ENCODE assay signal across 1 cellular context in genomic region chr1:156421062-156421938, GRCh38.
TF ChIP-seq lines count a peak whose summit lies in the region.

No MANE protein-coding gene starts in this region.

TF ChIP-seq in K562, 482 proteins besides CTCF, POLR2A, EP300 and RAD21 (continued from another document and continues in another):
- TF ChIP-seq FOXP4 (CRISPR knock-in tag; IDR thresholded peaks at IDR 0.05; ENCODE audit: borderline replicate concordance) (no peak), CBX1 (IDR thresholded peaks at IDR 0.05; ENCODE audit: low read depth) (no peak), ZNF780A (CRISPR knock-in tag; IDR thresholded peaks at IDR 0.05) (no peak), POLR2AphosphoS2 (IDR thresholded peaks at IDR 0.05; ENCODE audit: low read length) (no peak), KLF16 (IDR thresholded peaks at IDR 0.05) (no peak), ZNF655 (CRISPR knock-in tag; IDR thresholded peaks at IDR 0.05) (no peak), ZNF398 (CRISPR knock-in tag; IDR thresholded peaks at IDR 0.05) (no peak), NR2C1 (IDR thresholded peaks at IDR 0.05) (no peak), NR2C1 (tag; IDR thresholded peaks at IDR 0.05) (no peak), TBL1XR1 (IDR thresholded peaks at IDR 0.05; ENCODE audit: low read length in 2 of 2) (no peak), ZC3H8 (IDR thresholded peaks at IDR 0.05) (no peak), PHF21A (IDR thresholded peaks at IDR 0.05; ENCODE audit: borderline replicate concordance, low read depth) (no peak), RFX1 (IDR thresholded peaks at IDR 0.05) (no peak), KDM1A (IDR thresholded peaks at IDR 0.05) (no peak; a peak in 1 of 4 replicates), SUPT5H (IDR thresholded peaks at IDR 0.05) (peak; percentile 52; the same call in 1 of the 2 replicates), AFF1 (IDR thresholded peaks at IDR 0.05; ENCODE audit: low read depth in 1 of 2, partially characterized antibody in 2 of 2) (no peak), KLF1 (tag; IDR thresholded peaks at IDR 0.05) (no peak), MYNN (IDR thresholded peaks at IDR 0.05) (no peak), MYNN (CRISPR knock-in tag; IDR thresholded peaks at IDR 0.05) (no peak), TFAP4 (CRISPR knock-in tag; IDR thresholded peaks at IDR 0.05; ENCODE audit: borderline replicate concordance) (peak; percentile 75; the same call in 1 of the 2 replicates), RUNX1 (IDR thresholded peaks at IDR 0.05; ENCODE audit: low read depth) (no peak), CBX5 (IDR thresholded peaks at IDR 0.05; ENCODE audit: borderline replicate concordance, low read depth) (no peak), ARID1B (IDR thresholded peaks at IDR 0.05) (no peak), POLR2B (IDR thresholded peaks at IDR 0.05; ENCODE audit: low read depth, partially characterized antibody) (no peak), CHD2 (IDR thresholded peaks at IDR 0.05; ENCODE audit: low read depth, low read length) (peak; percentile 54; the same call in 1 of the 2 replicates), ZNF277 (CRISPR knock-in tag; IDR thresholded peaks at IDR 0.05; ENCODE audit: borderline replicate concordance) (no peak), DDX20 (tag; IDR thresholded peaks at IDR 0.05; ENCODE audit: low read depth) (no peak), MCM7 (IDR thresholded peaks at IDR 0.05) (no peak), ZNF274 (IDR thresholded peaks at IDR 0.05; ENCODE audit: borderline replicate concordance, low read depth, low read length) (no peak), GMEB1 (CRISPR knock-in tag; IDR thresholded peaks at IDR 0.05) (no peak), SRSF3 (IDR thresholded peaks at IDR 0.05; ENCODE audit: insufficient read depth, low read length) (no peak), POLR3A (IDR thresholded peaks at IDR 0.05; ENCODE audit: borderline replicate concordance, extremely low read depth, insufficient read depth, insufficient read length) (no peak), ZNF184 (CRISPR knock-in tag; IDR thresholded peaks at IDR 0.05) (no peak)
- TF ChIP-seq, protein P1, sequence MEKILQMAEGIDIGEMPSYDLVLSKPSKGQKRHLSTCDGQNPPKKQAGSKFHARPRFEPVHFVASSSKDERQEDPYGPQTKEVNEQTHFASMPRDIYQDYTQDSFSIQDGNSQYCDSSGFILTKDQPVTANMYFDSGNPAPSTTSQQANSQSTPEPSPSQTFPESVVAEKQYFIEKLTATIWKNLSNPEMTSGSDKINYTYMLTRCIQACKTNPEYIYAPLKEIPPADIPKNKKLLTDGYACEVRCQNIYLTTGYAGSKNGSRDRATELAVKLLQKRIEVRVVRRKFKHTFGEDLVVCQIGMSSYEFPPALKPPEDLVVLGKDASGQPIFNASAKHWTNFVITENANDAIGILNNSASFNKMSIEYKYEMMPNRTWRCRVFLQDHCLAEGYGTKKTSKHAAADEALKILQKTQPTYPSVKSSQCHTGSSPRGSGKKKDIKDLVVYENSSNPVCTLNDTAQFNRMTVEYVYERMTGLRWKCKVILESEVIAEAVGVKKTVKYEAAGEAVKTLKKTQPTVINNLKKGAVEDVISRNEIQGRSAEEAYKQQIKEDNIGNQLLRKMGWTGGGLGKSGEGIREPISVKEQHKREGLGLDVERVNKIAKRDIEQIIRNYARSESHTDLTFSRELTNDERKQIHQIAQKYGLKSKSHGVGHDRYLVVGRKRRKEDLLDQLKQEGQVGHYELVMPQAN (IDR thresholded peaks at IDR 0.05; ENCODE audit: borderline replicate concordance) = no peak
- TF ChIP-seq, protein P2, sequence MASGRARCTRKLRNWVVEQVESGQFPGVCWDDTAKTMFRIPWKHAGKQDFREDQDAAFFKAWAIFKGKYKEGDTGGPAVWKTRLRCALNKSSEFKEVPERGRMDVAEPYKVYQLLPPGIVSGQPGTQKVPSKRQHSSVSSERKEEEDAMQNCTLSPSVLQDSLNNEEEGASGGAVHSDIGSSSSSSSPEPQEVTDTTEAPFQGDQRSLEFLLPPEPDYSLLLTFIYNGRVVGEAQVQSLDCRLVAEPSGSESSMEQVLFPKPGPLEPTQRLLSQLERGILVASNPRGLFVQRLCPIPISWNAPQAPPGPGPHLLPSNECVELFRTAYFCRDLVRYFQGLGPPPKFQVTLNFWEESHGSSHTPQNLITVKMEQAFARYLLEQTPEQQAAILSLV (tag; IDR thresholded peaks at IDR 0.05) = no peak
- TF ChIP-seq, protein P3, sequence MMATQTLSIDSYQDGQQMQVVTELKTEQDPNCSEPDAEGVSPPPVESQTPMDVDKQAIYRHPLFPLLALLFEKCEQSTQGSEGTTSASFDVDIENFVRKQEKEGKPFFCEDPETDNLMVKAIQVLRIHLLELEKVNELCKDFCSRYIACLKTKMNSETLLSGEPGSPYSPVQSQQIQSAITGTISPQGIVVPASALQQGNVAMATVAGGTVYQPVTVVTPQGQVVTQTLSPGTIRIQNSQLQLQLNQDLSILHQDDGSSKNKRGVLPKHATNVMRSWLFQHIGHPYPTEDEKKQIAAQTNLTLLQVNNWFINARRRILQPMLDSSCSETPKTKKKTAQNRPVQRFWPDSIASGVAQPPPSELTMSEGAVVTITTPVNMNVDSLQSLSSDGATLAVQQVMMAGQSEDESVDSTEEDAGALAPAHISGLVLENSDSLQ (IDR thresholded peaks at IDR 0.05) = peak; percentile 33; the same call in 1 of the 2 replicates
- TF ChIP-seq, protein P4, sequence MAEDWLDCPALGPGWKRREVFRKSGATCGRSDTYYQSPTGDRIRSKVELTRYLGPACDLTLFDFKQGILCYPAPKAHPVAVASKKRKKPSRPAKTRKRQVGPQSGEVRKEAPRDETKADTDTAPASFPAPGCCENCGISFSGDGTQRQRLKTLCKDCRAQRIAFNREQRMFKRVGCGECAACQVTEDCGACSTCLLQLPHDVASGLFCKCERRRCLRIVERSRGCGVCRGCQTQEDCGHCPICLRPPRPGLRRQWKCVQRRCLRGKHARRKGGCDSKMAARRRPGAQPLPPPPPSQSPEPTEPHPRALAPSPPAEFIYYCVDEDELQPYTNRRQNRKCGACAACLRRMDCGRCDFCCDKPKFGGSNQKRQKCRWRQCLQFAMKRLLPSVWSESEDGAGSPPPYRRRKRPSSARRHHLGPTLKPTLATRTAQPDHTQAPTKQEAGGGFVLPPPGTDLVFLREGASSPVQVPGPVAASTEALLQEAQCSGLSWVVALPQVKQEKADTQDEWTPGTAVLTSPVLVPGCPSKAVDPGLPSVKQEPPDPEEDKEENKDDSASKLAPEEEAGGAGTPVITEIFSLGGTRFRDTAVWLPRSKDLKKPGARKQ (CRISPR knock-in tag; IDR thresholded peaks at IDR 0.05) = no peak
